27 cellular contexts compared by ENCODE assay signal in genomic region chr22:47370448-47371262, GRCh38.
DNase-seq lines count a peak whose midpoint lies in the region; ATAC-seq, FAIRE-seq and TF ChIP-seq lines count a peak whose summit lies in the region.
"Had no signal": no experiment of that assay in that cellular context is flagged by ENCODE, and none has a peak within 500 bp of the region (broad histone marks: within the 10 kb centered on the region; RNA-seq: fewer than 3 reads in every experiment).

No MANE protein-coding gene starts in this region.

- H3K27ac Mint-ChIP-seq in CD14-positive monocyte: peak overlapping the region in 1 of 7 donors; percentile 3
- H3K27ac Mint-ChIP-seq: activated naive CD8-positive, alpha-beta T cell treated with anti-CD3 and anti-CD28 coated beads, Interleukin-2, amount 10 ng/mL, durations not matched to agents 7 days and 5 days; mesothelial cell of epicardium; nephron progenitor cell; progenitor cell of endocrine pancreas had no signal

- TF ChIP-seq EP300 in SK-N-SH (IDR thresholded peaks at IDR 0.05; ENCODE audit: borderline replicate concordance in 1 of 2, low read depth in 1 of 2, low read length in 1 of 2): no peak
- TF ChIP-seq EP300 in HepG2 (IDR thresholded peaks at IDR 0.05; ENCODE audit: low read depth in 2 of 2, low read length in 2 of 2): no peak
- TF ChIP-seq EP300 in HepG2 (CRISPR knock-in tag; IDR thresholded peaks at IDR 0.05; ENCODE audit: borderline replicate concordance): no peak
- no peak for TF ChIP-seq EP300 in suprapubic skin (IDR thresholded peaks at IDR 0.05)

- intact Hi-C loops in HepG2 (cut with micrococcal nuclease; ENCODE audit: unreplicated experiment): no loop called here
- intact Hi-C loops in CD14-positive monocyte (cut with micrococcal nuclease): no loop called here
- intact Hi-C loops in aorta (cut with DNase I): no loop called here

- no peak for FAIRE-seq in HepG2 (lab: Jason Lieb, UNC)
- FAIRE-seq: A549 had no signal

- H3K9me3 Mint-ChIP-seq in CD14-positive monocyte: no peaks in the 10 kb centered on the region
- H3K9me3 Mint-ChIP-seq: activated naive CD8-positive, alpha-beta T cell treated with anti-CD3 and anti-CD28 coated beads, Interleukin-2, amount 10 ng/mL, durations not matched to agents 7 days and 5 days had no signal

- H3K27me3 Mint-ChIP-seq in CD14-positive monocyte (ENCODE audit: low read depth in 3 of 3): peaks cover 4% of the 10 kb centered on the region in 3 donors
- H3K27me3 Mint-ChIP-seq: activated naive CD8-positive, alpha-beta T cell treated with anti-CD3 and anti-CD28 coated beads, Interleukin-2, amount 10 ng/mL, durations not matched to agents 7 days and 5 days; progenitor cell of endocrine pancreas had no signal

- H3K36me3 Mint-ChIP-seq in CD14-positive monocyte: no peaks in the 10 kb centered on the region
- H3K36me3 Mint-ChIP-seq: activated naive CD8-positive, alpha-beta T cell treated with anti-CD3 and anti-CD28 coated beads, Interleukin-2, amount 10 ng/mL, durations not matched to agents 7 days and 5 days; brain had no signal

- no peaks in the 10 kb centered on the region for H3K9me2 ChIP-seq in SK-N-SH

- no TSS peak for BruUV-seq in HepG2 (replicated peaks; lab: Mats Ljungman, UMichigan)

- H3K4me3 Mint-ChIP-seq in CD14-positive monocyte: no peak overlapping the region
- H3K4me3 Mint-ChIP-seq: activated naive CD8-positive, alpha-beta T cell treated with anti-CD3 and anti-CD28 coated beads, Interleukin-2, amount 10 ng/mL, durations not matched to agents 7 days and 5 days; brain; mesothelial cell of epicardium; nephron progenitor cell had no signal

- H3K9ac ChIP-seq in SK-N-SH: no peak overlapping the region
- H3K9ac ChIP-seq in HepG2 (ENCODE audit: insufficient read depth, low read depth, low read length): no peak overlapping the region

- no peaks in the 10 kb centered on the region for H3F3A ChIP-seq in SK-N-SH (replicated peaks; ENCODE audit: insufficient read depth)

- TF ChIP-seq CTCF in SK-N-SH (IDR thresholded peaks at IDR 0.05) (no peak), WERI-Rb-1 (IDR thresholded peaks at IDR 0.05; ENCODE audit: low read depth, low read length) (no peak), HepG2 (CRISPR knock-in tag; IDR thresholded peaks at IDR 0.05) (no peak), suprapubic skin (IDR thresholded peaks at IDR 0.05) (no peak), CD14-positive monocyte (IDR thresholded peaks at IDR 0.05) (no peak)

- no peaks in the 10 kb centered on the region for H3K9me3 ChIP-seq in SK-N-SH
- no peaks in the 10 kb centered on the region for H3K9me3 ChIP-seq in WERI-Rb-1 (ENCODE audit: severe bottlenecking)
- H3K9me3 ChIP-seq in HepG2 (ENCODE audit: low read length): no peaks in the 10 kb centered on the region
- H3K9me3 ChIP-seq in suprapubic skin: no peaks in the 10 kb centered on the region
- H3K9me3 ChIP-seq in aorta (ENCODE audit: control insufficient read depth, low read length): no peaks in the 10 kb centered on the region
- H3K9me3 ChIP-seq: A549 had no signal

- no peak; the same call in 2 of the 3 replicates for ATAC-seq in SK-N-SH treated with all-trans-retinoic acid at 6 μM for 48 hours
- ATAC-seq in HepG2: no peak
- no peak for ATAC-seq in GM18907 (IDR thresholded peaks at IDR 0.05; ENCODE audit: unreplicated experiment)
- no peak for ATAC-seq in aorta (ENCODE audit: low FRiP score)
- ATAC-seq: A549 had no signal

- POLR2A ChIA-PET in SK-N-SH (lab: Yijun Ruan, JAX) (no interaction called here), HepG2 (lab: Yijun Ruan, JAX) (no interaction called here)

- peak; percentile 4 for DNase-seq in SK-N-SH
- peak; percentile 8 for DNase-seq in WERI-Rb-1
- no peak for DNase-seq in HepG2 (ENCODE audit: low spot score)
- peak; percentile 29 to 65 for DNase-seq in suprapubic skin (ENCODE audit: low spot score in 2 of 2)
- no peak for DNase-seq in CD14-positive monocyte (ENCODE audit: low spot score)
- DNase-seq in aorta: no peak
- DNase-seq: activated CD4-positive, alpha-beta T cell treated with anti-CD3 and anti-CD28 coated beads, Interleukin-2, amount 50 U/mL, for 4 hours; activated naive CD8-positive, alpha-beta T cell treated with anti-CD3 and anti-CD28 coated beads, Interleukin-2, amount 10 ng/mL, durations not matched to agents 7 days and 5 days; C1 segment of cervical spinal cord; DMS 273 treated with DMSO at 0.1 percent for 48 hours; foreskin melanocyte; GDM1; H7; KG1; NCI-H187; NCI-H446 treated with DMSO at 0.1 percent for 48 hours; nephron progenitor cell; SHP77; stimulated activated CD4-positive, alpha-beta T cell treated with anti-CD3 and anti-CD28 coated beads, Interleukin-2, amount 100 ng/mL, for 48 hours had no signal

- 32% methylated on average over 15 of the region's 18 CpGs for WGBS in SK-N-SH (ENCODE audit: low lambda C conversion rate)
- 0% methylated on average over 3 of the region's 18 CpGs for WGBS in HepG2 (ENCODE audit: low lambda C conversion rate)
- WGBS in suprapubic skin: 86% methylated on average over 11 of the region's 18 CpGs
- WGBS in aorta, 2 donors: 76 to 79% methylated on average over 18 of the region's 18 CpGs

- H3K36me3 ChIP-seq in SK-N-SH (replicated peaks in 1 of 2; ENCODE audit: control insufficient read depth in 1 of 2, insufficient read depth in 2 of 2, low read length in 1 of 2) (no peaks in the 10 kb centered on the region), WERI-Rb-1 (no peaks in the 10 kb centered on the region), HepG2 (replicated peaks in 1 of 2; ENCODE audit: control insufficient read depth in 1 of 2, insufficient read depth in 2 of 2, low read length in 2 of 2) (no peaks in the 10 kb centered on the region), suprapubic skin (no peaks in the 10 kb centered on the region), aorta (ENCODE audit: control insufficient read depth in 1 of 2, insufficient read depth in 2 of 2, low read length in 1 of 2) (no peaks in the 10 kb centered on the region)

- CTCF ChIA-PET in SK-N-SH (lab: Yijun Ruan, JAX): no interaction called here
- CTCF ChIA-PET in HepG2 (lab: Yijun Ruan, JAX; ENCODE audit: low intra/inter-chr PET ratio, low total read pairs): no interaction called here

- H2AFZ ChIP-seq in SK-N-SH (ENCODE audit: low read depth) (no peak overlapping the region), HepG2 (ENCODE audit: low read length) (no peak overlapping the region)

- H3K79me2 ChIP-seq in SK-N-SH (ENCODE audit: insufficient read depth) (no peaks in the 10 kb centered on the region), HepG2 (ENCODE audit: insufficient read depth, low read length) (no peaks in the 10 kb centered on the region)

- TF ChIP-seq POLR2A in HepG2 (IDR thresholded peaks at IDR 0.05; ENCODE audit: insufficient read depth in 1 of 2, low read depth in 2 of 2, low read length in 2 of 2) (no peak), suprapubic skin (IDR thresholded peaks at IDR 0.05) (no peak)

- H3K27ac ChIP-seq in SK-N-SH (ENCODE audit: low read depth in 2 of 2, low read length in 1 of 2) (no peak overlapping the region), WERI-Rb-1 (no peak overlapping the region), HepG2 (ENCODE audit: extremely low read length, insufficient read depth, low read length) (no peak overlapping the region), suprapubic skin (no peak overlapping the region), aorta (ENCODE audit: low read depth in 1 of 2, low read length in 2 of 2) (no peak overlapping the region)
- H3K27ac ChIP-seq: A549, dorsolateral prefrontal cortex, skin epidermis had no signal

- no peaks in the 10 kb centered on the region for H3K4me1 ChIP-seq in SK-N-SH (ENCODE audit: control insufficient read depth in 1 of 2, insufficient read depth in 2 of 2, low read depth in 1 of 2, low read length in 1 of 2)
- H3K4me1 ChIP-seq in HepG2 (ENCODE audit: insufficient read depth, low read length): no peaks in the 10 kb centered on the region
- H3K4me1 ChIP-seq in suprapubic skin: no peaks in the 10 kb centered on the region
- no peaks in the 10 kb centered on the region for H3K4me1 ChIP-seq in aorta (ENCODE audit: control insufficient read depth in 1 of 2, insufficient read depth in 2 of 2, low read length in 2 of 2)
- H3K4me1 ChIP-seq: A549 had no signal

- no peak overlapping the region for H3K4me2 ChIP-seq in SK-N-SH
- H3K4me2 ChIP-seq in HepG2 (ENCODE audit: low read depth, low read length): no peak overlapping the region
- H3K4me2 ChIP-seq: A549 had no signal

- no peak overlapping the region for H3K4me3 ChIP-seq in SK-N-SH (ENCODE audit: low read depth in 2 of 2, low read length in 1 of 2)
- H3K4me3 ChIP-seq in WERI-Rb-1 (ENCODE audit: low read depth, low read length): no peak overlapping the region
- H3K4me3 ChIP-seq in HepG2 (replicated peaks in 1 of 3; ENCODE audit: insufficient read depth in 1 of 3, low read depth in 2 of 3, low read length in 3 of 3): no peak overlapping the region
- no peak overlapping the region for H3K4me3 ChIP-seq in suprapubic skin
- no peak overlapping the region for H3K4me3 ChIP-seq in aorta (ENCODE audit: low read length in 2 of 2)
- H3K4me3 ChIP-seq: A549, dorsolateral prefrontal cortex, skin epidermis had no signal

- in situ Hi-C loops in HepG2 (cut with HindIII; ENCODE audit: extremely low pct_ligation_motif_present, low pct_unique_long_range_greater_than_20kb): no loop called here

- H3K4me1 Mint-ChIP-seq in CD14-positive monocyte: no peaks in the 10 kb centered on the region
- H3K4me1 Mint-ChIP-seq: activated naive CD8-positive, alpha-beta T cell treated with anti-CD3 and anti-CD28 coated beads, Interleukin-2, amount 10 ng/mL, durations not matched to agents 7 days and 5 days; brain; mesothelial cell of epicardium; nephron progenitor cell had no signal

- peaks cover 6% of the 10 kb centered on the region; the same call in 1 of the 2 replicates for H3K27me3 ChIP-seq in SK-N-SH (ENCODE audit: insufficient read depth)
- H3K27me3 ChIP-seq in WERI-Rb-1 (ENCODE audit: insufficient read depth, low read depth, severe bottlenecking): no peaks in the 10 kb centered on the region
- H3K27me3 ChIP-seq in HepG2 (ENCODE audit: control insufficient read depth in 1 of 2, insufficient read depth in 2 of 2, low read length in 2 of 2): peaks cover 9 to 56% of the 10 kb centered on the region in 2 experiments; a peak in 3 of 5 replicates
- peaks cover 58% of the 10 kb centered on the region for H3K27me3 ChIP-seq in suprapubic skin
- no peaks in the 10 kb centered on the region for H3K27me3 ChIP-seq in aorta (ENCODE audit: control insufficient read depth in 1 of 2, insufficient read depth in 2 of 2, low read length in 1 of 2)

- TF ChIP-seq RAD21 in SK-N-SH (IDR thresholded peaks at IDR 0.05; ENCODE audit: low read length) (no peak), HepG2 (CRISPR knock-in tag; IDR thresholded peaks at IDR 0.05) (no peak)

- no peaks in the 10 kb centered on the region for H4K20me1 ChIP-seq in SK-N-SH (ENCODE audit: insufficient read depth)
- H4K20me1 ChIP-seq in HepG2 (ENCODE audit: insufficient read depth, low read length): no peaks in the 10 kb centered on the region

TF ChIP-seq in SK-N-SH, 30 proteins besides CTCF, POLR2A, EP300 and RAD21 (continues in another document):
- no peak for TF ChIP-seq SIN3A (IDR thresholded peaks at IDR 0.05; ENCODE audit: borderline replicate concordance, low read depth, low read length)

TF ChIP-seq in SK-N-SH treated with all-trans-retinoic acid at 6 μM for 48 hours, 23 proteins besides CTCF, POLR2A, EP300 and RAD21 (continues in another document):
- TF ChIP-seq ESRRG (CRISPR knock-in tag; IDR thresholded peaks at IDR 0.05) (no peak), ZC3H10 (CRISPR knock-in tag; IDR thresholded peaks at IDR 0.05) (no peak)

TF ChIP-seq in HepG2, 621 proteins besides CTCF, POLR2A, EP300 and RAD21 (continues in another document):
- no peak for TF ChIP-seq ZNF7 (CRISPR knock-in tag; IDR thresholded peaks at IDR 0.05)

Comparison
In these comparisons a context has a peak if more than half of its experiments do, and no peak if none do; other contexts are left out.
1. DNase-seq: peak in SK-N-SH (single experiment), WERI-Rb-1 (single experiment) and suprapubic skin (2 of 2); none in HepG2 (single experiment), CD14-positive monocyte (single experiment) and aorta (0 of 2).